22 cellular contexts compared by ENCODE assay signal in genomic region chr15:45857295-45857694, GRCh38.
DNase-seq lines count a peak whose midpoint lies in the region; ATAC-seq, FAIRE-seq and TF ChIP-seq lines count a peak whose summit lies in the region.
"Had no signal": no experiment of that assay in that cellular context is flagged by ENCODE, and none has a peak within 500 bp of the region (broad histone marks: within the 10 kb centered on the region; RNA-seq: fewer than 3 reads in every experiment).

No MANE protein-coding gene starts in this region.

- no peak for TF ChIP-seq RAD21 in IMR-90 (IDR thresholded peaks at IDR 0.05; ENCODE audit: low read length)
- TF ChIP-seq RAD21 in H1 (IDR thresholded peaks at IDR 0.05 in 1 of 2, conservative IDR thresholded peaks at IDR 0.05 in 1 of 2; ENCODE audit: low read depth in 2 of 2, low read length in 2 of 2): no peak

- H4K8ac ChIP-seq in IMR-90 (ENCODE audit: low read depth in 2 of 2, low read length in 2 of 2): no peak overlapping the region
- H4K8ac ChIP-seq in H1 (ENCODE audit: extremely low read depth, insufficient read depth, low read length): no peak overlapping the region

- H3K27me3 ChIP-seq in IMR-90 (ENCODE audit: control insufficient read depth, insufficient read depth, low read length) (no peaks in the 10 kb centered on the region), SJSA1 (replicated peaks) (no peaks in the 10 kb centered on the region), H1 (replicated peaks in 1 of 4; ENCODE audit: control insufficient read depth in 3 of 4, extremely low read depth in 1 of 4, insufficient read depth in 3 of 4, low read length in 3 of 4) (no peaks in the 10 kb centered on the region)
- H3K27me3 ChIP-seq in CD4-positive, alpha-beta T cell (ENCODE audit: control insufficient read depth, insufficient read depth, low read length): no peaks in the 10 kb centered on the region
- H3K27me3 ChIP-seq: BLaER1 had no signal

- no peak for ATAC-seq in IMR-90 (ENCODE audit: low read depth)
- no peak for ATAC-seq in GM18858 (IDR thresholded peaks at IDR 0.05; ENCODE audit: unreplicated experiment)
- ATAC-seq in CD4-positive, alpha-beta T cell (ENCODE audit: poor library complexity): no peak
- ATAC-seq: GM12878, HCT116 had no signal

- no peaks in the 10 kb centered on the region for H3K4me1 ChIP-seq in IMR-90 (ENCODE audit: control insufficient read depth, insufficient read depth, low read length)
- H3K4me1 ChIP-seq in SJSA1 (replicated peaks): peaks cover 49% of the 10 kb centered on the region
- no peaks in the 10 kb centered on the region for H3K4me1 ChIP-seq in H1 (replicated peaks in 1 of 4; ENCODE audit: control insufficient read depth in 3 of 4, insufficient read depth in 4 of 4, low read length in 3 of 4)

- no peak overlapping the region for H2BK20ac ChIP-seq in IMR-90 (ENCODE audit: low read depth, low read length)
- no peak overlapping the region for H2BK20ac ChIP-seq in H1 (ENCODE audit: low read length)

- WGBS in IMR-90 (ENCODE audit: extremely low coverage in 2 of 2, insufficient read length in 1 of 2), 2 experiments: no CpG with 5 or more reads among the region's 5 CpGs
- WGBS in H1 (ENCODE audit: extremely low coverage in 1 of 2, insufficient coverage in 1 of 2, insufficient read length in 1 of 2, insufficient replicate concordance in 2 of 2, low coverage in 1 of 2, low lambda C conversion rate in 2 of 2, missing lambda C conversion rate in 1 of 2), 2 experiments: 91% methylated on average over 5 of the region's 5 CpGs; no CpG with 5 or more reads in 1 of the 2 experiments

- H3K9ac ChIP-seq in IMR-90 (ENCODE audit: low read depth, low read length) (no peak overlapping the region), H1 (replicated peaks in 1 of 4; ENCODE audit: extremely low read depth in 1 of 4, low read depth in 3 of 4, low read length in 3 of 4) (no peak overlapping the region)
- H3K9ac ChIP-seq: BLaER1, GM23248 had no signal

- H3K4ac ChIP-seq in IMR-90 (ENCODE audit: low read depth, low read length) (no peak overlapping the region), H1 (replicated peaks; ENCODE audit: insufficient read length, low read depth, low read length) (no peak overlapping the region)

- H3K4me3 ChIP-seq in IMR-90 (ENCODE audit: insufficient read depth, low read depth, low read length) (no peak overlapping the region), SJSA1 (no peak overlapping the region), H1 (ENCODE audit: extremely low read depth in 1 of 4, insufficient read depth in 2 of 4, low read depth in 3 of 4, low read length in 4 of 4) (no peak overlapping the region)
- H3K4me3 ChIP-seq: BLaER1, GM12878, GM23248 had no signal

- H2AK5ac ChIP-seq in IMR-90 (ENCODE audit: low read depth, low read length) (no peak overlapping the region), H1 (ENCODE audit: low read depth, low read length) (no peak overlapping the region)

- no peaks in the 10 kb centered on the region for H3K79me1 ChIP-seq in IMR-90 (ENCODE audit: low read depth in 1 of 2, low read length in 2 of 2)
- no peaks in the 10 kb centered on the region for H3K79me1 ChIP-seq in H1 (ENCODE audit: low read depth, low read length)

- no peaks in the 10 kb centered on the region for H3K79me2 ChIP-seq in H1 (ENCODE audit: control insufficient read depth in 1 of 2, insufficient read depth in 2 of 2, low read length in 2 of 2)

- no peaks in the 10 kb centered on the region for H3K4me1 Mint-ChIP-seq in CD4-positive, alpha-beta T cell (ENCODE audit: low read depth)
- H3K4me1 Mint-ChIP-seq: B cell; CD4-positive, CD25-positive, alpha-beta regulatory T cell; CD8-positive, alpha-beta memory T cell; H9 had no signal

- H2BK15ac ChIP-seq in IMR-90 (ENCODE audit: low read depth, low read length) (no peak overlapping the region), H1 (ENCODE audit: low read length) (no peak overlapping the region)

- H3K23ac ChIP-seq in IMR-90 (ENCODE audit: low read depth, low read length) (no peak overlapping the region), H1 (ENCODE audit: insufficient read length) (no peak overlapping the region)

- no peak for TF ChIP-seq EP300 in H1 (IDR thresholded peaks at IDR 0.05; ENCODE audit: borderline replicate concordance in 1 of 2, low read depth in 2 of 2, low read length in 2 of 2)

- no peaks in the 10 kb centered on the region for H3K36me3 ChIP-seq in IMR-90 (ENCODE audit: control insufficient read depth, insufficient read depth, low read length)
- no peaks in the 10 kb centered on the region for H3K36me3 ChIP-seq in SJSA1
- no peaks in the 10 kb centered on the region for H3K36me3 ChIP-seq in H1 (ENCODE audit: control insufficient read depth in 2 of 4, insufficient read depth in 4 of 4, low read length in 3 of 4)

- H4K20me1 ChIP-seq in IMR-90 (ENCODE audit: insufficient read depth, low read length): no peaks in the 10 kb centered on the region
- H4K20me1 ChIP-seq in H1 (replicated peaks in 1 of 2; ENCODE audit: control insufficient read depth in 1 of 2, insufficient read depth in 2 of 2, low read length in 2 of 2): no peaks in the 10 kb centered on the region
- H4K20me1 ChIP-seq: BLaER1 had no signal

- no peaks in the 10 kb centered on the region for H3K9me3 Mint-ChIP-seq in CD4-positive, alpha-beta T cell

- DNase-seq in IMR-90 (no peak), SJSA1 (ENCODE audit: low read depth in 1 of 2, low spot score in 2 of 2) (no peak), H1 (ENCODE audit: low read depth in 1 of 2, low spot score in 2 of 2) (no peak), LoVo (ENCODE audit: low spot score) (no peak)
- no peak for DNase-seq in CD4-positive, alpha-beta T cell
- DNase-seq: CD4-positive, CD25-positive, alpha-beta regulatory T cell; CD8-positive, alpha-beta memory T cell; DMS 273 treated with DMSO at 0.1 percent for 48 hours; DMS79; EL; GDM1; GM23248; H9 had no signal

- H3K14ac ChIP-seq in IMR-90 (replicated peaks; ENCODE audit: low read depth, low read length) (no peak overlapping the region), H1 (ENCODE audit: insufficient read length) (no peak overlapping the region)

- FAIRE-seq in H1 (lab: Jason Lieb, UNC): no peak
- FAIRE-seq: D721Med, GM12878, GM18507, GM19239 had no signal

- intact Hi-C loops in IMR-90 (cut with micrococcal nuclease): no loop called here
- intact Hi-C loops in CD4-positive, alpha-beta T cell (cut with DNase I, micrococcal nuclease): no loop called here

- CTCF ChIA-PET in IMR-90 (lab: Yijun Ruan, JAX) (no interaction called here), H1 (lab: Charles Lee; ENCODE audit: partially characterized antibody) (interaction anchor here (0.9 to 1.0 kb wide), 2 partner anchors 15 to 61 kb away, joined by 3 read pairs; no protein-coding TSS in a partner anchor)
- CTCF ChIA-PET in CD4-positive, alpha-beta T cell (lab: Charles Lee): no interaction called here

- TF ChIP-seq CTCF in IMR-90 (conservative IDR thresholded peaks at IDR 0.05; ENCODE audit: low read depth, low read length) (no peak), H1 (IDR thresholded peaks at IDR 0.05; ENCODE audit: control extremely low read depth in 1 of 3, insufficient read depth in 1 of 3, low read depth in 1 of 3, low read length in 3 of 3) (no peak)
- TF ChIP-seq CTCF in CD4-positive, alpha-beta T cell (IDR thresholded peaks at IDR 0.05): no peak

- BruUV-seq in IMR-90 (replicated peaks; lab: Mats Ljungman, UMichigan): no TSS peak

- no peak overlapping the region for H3K27ac Mint-ChIP-seq in CD4-positive, alpha-beta T cell
- H3K27ac Mint-ChIP-seq: B cell; CD4-positive, CD25-positive, alpha-beta regulatory T cell; CD8-positive, alpha-beta memory T cell; H9 had no signal

- H3K9me1 ChIP-seq in IMR-90 (ENCODE audit: insufficient read depth, low read length): no peaks in the 10 kb centered on the region

- H3K23me2 ChIP-seq in H1 (ENCODE audit: low read depth, low read length): no peaks in the 10 kb centered on the region

- H3K56ac ChIP-seq in IMR-90 (ENCODE audit: extremely low read depth, insufficient read depth, low read length) (no peak overlapping the region), H1 (replicated peaks; ENCODE audit: insufficient read length, low read depth, low read length) (no peak overlapping the region)

- H4K91ac ChIP-seq in IMR-90 (ENCODE audit: insufficient read depth, low read depth, low read length): no peak overlapping the region
- H4K91ac ChIP-seq in H1 (replicated peaks; ENCODE audit: insufficient read length, low read length): no peak overlapping the region

- H2BK120ac ChIP-seq in IMR-90 (ENCODE audit: low read depth, low read length): no peak overlapping the region
- no peak overlapping the region for H2BK120ac ChIP-seq in H1 (replicated peaks; ENCODE audit: low read depth, low read length)

- in situ Hi-C loops in IMR-90 (cut with MboI; ENCODE audit: low sequenced_read_pairs): no loop called here

- H3K27ac ChIP-seq in IMR-90 (ENCODE audit: insufficient read depth, low read length) (no peak overlapping the region), SJSA1 (peak overlapping the region; percentile 54; the same call in 1 of the 2 replicates), H1 (ENCODE audit: low read depth, low read length) (no peak overlapping the region)
- H3K27ac ChIP-seq in CD4-positive, alpha-beta T cell (ENCODE audit: low read depth, low read length): no peak overlapping the region
- H3K27ac ChIP-seq: BLaER1, C4-2B, GM23248 had no signal

- H3K9me3 ChIP-seq in IMR-90 (ENCODE audit: control insufficient read depth, insufficient read depth, low read length) (peaks cover 5% of the 10 kb centered on the region), SJSA1 (replicated peaks) (no peaks in the 10 kb centered on the region), H1 (ENCODE audit: insufficient read depth in 2 of 2, low read depth in 1 of 2, low read length in 1 of 2) (no peaks in the 10 kb centered on the region)
- no peaks in the 10 kb centered on the region for H3K9me3 ChIP-seq in CD4-positive, alpha-beta T cell (ENCODE audit: control insufficient read depth, low read length)

- H3K27me3 Mint-ChIP-seq in CD4-positive, alpha-beta T cell: no peaks in the 10 kb centered on the region
- H3K27me3 Mint-ChIP-seq: CD4-positive, CD25-positive, alpha-beta regulatory T cell had no signal

- POLR2A ChIA-PET in IMR-90 (lab: Charles Lee; ENCODE audit: unreplicated experiment) (no interaction called here), H1 (lab: Charles Lee; ENCODE audit: partially characterized antibody) (no interaction called here)
- POLR2A ChIA-PET in CD4-positive, alpha-beta T cell (lab: Charles Lee): no interaction called here

- H3K18ac ChIP-seq in IMR-90 (ENCODE audit: low read depth, low read length) (no peak overlapping the region), H1 (ENCODE audit: extremely low read depth, low read length) (no peak overlapping the region)

- H3K4me2 ChIP-seq in IMR-90 (ENCODE audit: low read depth, low read length) (no peak overlapping the region), H1 (ENCODE audit: insufficient read depth in 1 of 2, low read depth in 2 of 2, low read length in 2 of 2) (no peak overlapping the region)
- H3K4me2 ChIP-seq: BLaER1 had no signal

- H3K36me3 Mint-ChIP-seq in CD4-positive, alpha-beta T cell (ENCODE audit: low read depth): no peaks in the 10 kb centered on the region
- H3K36me3 Mint-ChIP-seq: CD4-positive, CD25-positive, alpha-beta regulatory T cell; CD8-positive, alpha-beta memory T cell had no signal

- no peak overlapping the region for H2BK5ac ChIP-seq in IMR-90 (ENCODE audit: low read depth, low read length, poor library complexity, severe bottlenecking)
- H2BK5ac ChIP-seq in H1 (ENCODE audit: low read depth, low read length): no peak overlapping the region

- H4K5ac ChIP-seq in IMR-90 (ENCODE audit: low read depth, low read length) (no peak overlapping the region), H1 (ENCODE audit: insufficient read length, low read depth, low read length) (no peak overlapping the region)

- dilution Hi-C loops in IMR-90 (cut with HindIII; ENCODE audit: low sequenced_read_pairs, unreplicated experiment): no loop called here

- H2AFZ ChIP-seq in IMR-90 (replicated peaks; ENCODE audit: low read length, poor library complexity): no peak overlapping the region
- H2AFZ ChIP-seq in H1 (ENCODE audit: low read length): no peak overlapping the region
- H2AFZ ChIP-seq: GM23248 had no signal

- H3K4me3 Mint-ChIP-seq in CD4-positive, alpha-beta T cell: no peak overlapping the region
- H3K4me3 Mint-ChIP-seq: B cell; CD4-positive, CD25-positive, alpha-beta regulatory T cell; CD8-positive, alpha-beta memory T cell; H9 had no signal

- TF ChIP-seq POLR2A in IMR-90 (IDR thresholded peaks at IDR 0.05; ENCODE audit: low read depth, low read length) (no peak), H1 (IDR thresholded peaks at IDR 0.05; ENCODE audit: control extremely low read depth in 1 of 2, low read depth in 2 of 2, low read length in 2 of 2) (no peak)

- H2AK9ac ChIP-seq in IMR-90 (replicated peaks; ENCODE audit: low read depth, low read length, poor library complexity): no peak overlapping the region

- H2BK12ac ChIP-seq in H1 (ENCODE audit: low read depth, low read length): no peak overlapping the region
